ENCODE assay signal across 11 cellular contexts in the genomic region with DNA sequence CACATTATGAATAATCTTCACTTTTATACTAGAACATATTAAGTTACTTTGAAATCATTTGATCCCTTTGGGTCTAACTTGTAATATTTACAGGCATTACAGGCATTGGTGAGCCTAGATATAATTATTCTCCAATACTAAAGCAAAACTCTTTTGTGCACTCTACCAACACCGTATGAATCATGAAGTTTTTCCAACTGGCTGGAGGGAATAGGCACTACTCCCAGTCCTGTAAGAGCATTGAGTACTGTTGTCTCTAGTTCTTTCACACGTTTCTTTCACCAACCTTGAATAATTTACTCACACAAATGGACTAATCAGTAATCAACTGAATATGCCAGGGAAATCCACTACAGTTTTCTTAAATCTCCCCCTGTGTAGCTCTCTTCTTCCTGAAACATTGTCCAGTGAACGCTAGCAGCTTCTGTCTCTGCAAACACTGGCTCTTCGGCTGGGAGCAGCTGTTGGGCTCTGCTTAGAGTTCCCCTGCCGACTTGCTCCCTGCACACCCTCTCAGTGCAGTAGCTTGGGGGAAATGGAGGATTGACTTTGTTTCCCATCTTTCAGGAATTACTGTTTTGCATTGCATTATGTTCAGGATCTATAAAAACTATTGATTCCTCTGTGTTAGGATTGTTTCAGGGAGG.
DNase-seq lines count a peak whose midpoint lies in the region; ATAC-seq and TF ChIP-seq lines count a peak whose summit lies in the region.
"Had no signal": no experiment of that assay in that cellular context is flagged by ENCODE, and none has a peak within 500 bp of the region (broad histone marks: within the 10 kb centered on the region; RNA-seq: fewer than 3 reads in every experiment).

No MANE protein-coding gene starts in this region.

- 70% methylated on average over 4 of the region's 5 CpGs for WGBS in mesenchymal stem cell
- WGBS in upper lobe of left lung, 2 donors: 46 to 47% methylated on average over 5 of the region's 5 CpGs

- H3K14ac ChIP-seq in mesenchymal stem cell (ENCODE audit: low read length in 2 of 2): no peak overlapping the region

- H4K8ac ChIP-seq in mesenchymal stem cell (ENCODE audit: low read length): no peak overlapping the region

- ATAC-seq in foreskin keratinocyte: no peak
- no peak for ATAC-seq in upper lobe of left lung (ENCODE audit: low FRiP score in 2 of 2)

- no peak overlapping the region for H2BK5ac ChIP-seq in mesenchymal stem cell (ENCODE audit: low read depth, low read length, poor library complexity, severe bottlenecking)

- H3K9ac ChIP-seq in mesenchymal stem cell (ENCODE audit: low read length): no peak overlapping the region

- TF ChIP-seq POLR2A in upper lobe of left lung (IDR thresholded peaks at IDR 0.05): no peak

- H3K4me1 ChIP-seq in mesenchymal stem cell (ENCODE audit: control insufficient read depth, insufficient read depth, low read depth, low read length): no peaks in the 10 kb centered on the region
- peaks cover 11% of the 10 kb centered on the region for H3K4me1 ChIP-seq in foreskin keratinocyte
- H3K4me1 ChIP-seq in upper lobe of left lung: no peaks in the 10 kb centered on the region

- TF ChIP-seq EP300 in upper lobe of left lung (IDR thresholded peaks at IDR 0.05): no peak

- H2BK12ac ChIP-seq in mesenchymal stem cell (ENCODE audit: low read length in 2 of 2): no peak overlapping the region

- no peak overlapping the region for H2BK15ac ChIP-seq in mesenchymal stem cell (ENCODE audit: low read depth, poor library complexity, severe bottlenecking)

- no peak overlapping the region for H3K18ac ChIP-seq in mesenchymal stem cell (ENCODE audit: low read depth in 1 of 2, low read length in 2 of 2)

- H2AFZ ChIP-seq in mesenchymal stem cell (ENCODE audit: low read depth, low read length): peak overlapping the region; percentile 76

- H3K4me3 ChIP-seq in coronary artery (peak overlapping the region; percentile 23), mesenchymal stem cell (ENCODE audit: insufficient read depth in 1 of 2, low read depth in 1 of 2, low read length in 2 of 2) (no peak overlapping the region), upper lobe of left lung (no peak overlapping the region), H7 (ENCODE audit: insufficient read depth, low read depth, low read length) (no peak overlapping the region)

- no peaks in the 10 kb centered on the region for H3K79me1 ChIP-seq in mesenchymal stem cell (replicated peaks; ENCODE audit: low read length, poor library complexity, severe bottlenecking)

- H3K36me3 ChIP-seq in mesenchymal stem cell (ENCODE audit: control insufficient read depth in 1 of 2, insufficient read depth in 2 of 2, low read depth in 1 of 2, low read length in 2 of 2): no peaks in the 10 kb centered on the region
- H3K36me3 ChIP-seq in upper lobe of left lung: no peaks in the 10 kb centered on the region
- no peaks in the 10 kb centered on the region for H3K36me3 ChIP-seq in H7 (replicated peaks; ENCODE audit: control insufficient read depth, insufficient read depth, low read length)

- no peak overlapping the region for H3K23ac ChIP-seq in mesenchymal stem cell (ENCODE audit: low read length in 2 of 2)

- no peak overlapping the region for H2AK5ac ChIP-seq in mesenchymal stem cell (ENCODE audit: low read length, severe bottlenecking)

- no peak for TF ChIP-seq CTCF in coronary artery (IDR thresholded peaks at IDR 0.05)
- TF ChIP-seq CTCF in foreskin keratinocyte (conservative IDR thresholded peaks at IDR 0.05): no peak
- TF ChIP-seq CTCF in upper lobe of left lung (IDR thresholded peaks at IDR 0.05): no peak

- H3K4ac ChIP-seq in mesenchymal stem cell (ENCODE audit: low read depth in 1 of 2, low read length in 2 of 2): no peak overlapping the region

- H3K27me3 ChIP-seq in mesenchymal stem cell (ENCODE audit: control insufficient read depth in 1 of 2, insufficient read depth in 1 of 2, low read length in 2 of 2): no peaks in the 10 kb centered on the region
- no peaks in the 10 kb centered on the region for H3K27me3 ChIP-seq in foreskin keratinocyte
- no peaks in the 10 kb centered on the region for H3K27me3 ChIP-seq in upper lobe of left lung
- no peaks in the 10 kb centered on the region for H3K27me3 ChIP-seq in H7 (ENCODE audit: control insufficient read depth, insufficient read depth, low read length)

- H3K9me3 ChIP-seq in mesenchymal stem cell (ENCODE audit: control insufficient read depth, low read length) (no peaks in the 10 kb centered on the region), upper lobe of left lung (no peaks in the 10 kb centered on the region)

- DNase-seq in Ammon's horn (ENCODE audit: low spot score): peak; percentile 7
- peak; percentile 47 for DNase-seq in M059J (ENCODE audit: low read depth)
- DNase-seq in coronary artery (ENCODE audit: low spot score): no peak
- DNase-seq in mesenchymal stem cell: no peak
- no peak for DNase-seq in foreskin keratinocyte
- DNase-seq in activated gamma-delta T cell (lab: John Stamatoyannopoulos, UW): no peak
- no peak for DNase-seq in upper lobe of left lung
- DNase-seq in H7: no peak
- DNase-seq: NCI-H187 treated with DMSO at 0.1 percent for 48 hours; posterior cingulate gyrus; stimulated activated CD4-positive, alpha-beta T cell treated with anti-CD3 and anti-CD28 coated beads, Interleukin-4, amount 100 ng/mL, for 4 hours had no signal

- H3K27ac ChIP-seq in coronary artery (no peak overlapping the region), mesenchymal stem cell (ENCODE audit: low read length, poor library complexity, severe bottlenecking) (no peak overlapping the region), foreskin keratinocyte (no peak overlapping the region), upper lobe of left lung (no peak overlapping the region)

- no peak overlapping the region for H4K91ac ChIP-seq in mesenchymal stem cell (ENCODE audit: low read length)

- no peak overlapping the region for H2BK120ac ChIP-seq in mesenchymal stem cell (ENCODE audit: low read depth, low read length)

- H3K4me2 ChIP-seq in mesenchymal stem cell (ENCODE audit: low read length, poor library complexity, severe bottlenecking): no peak overlapping the region

Comparison
In these comparisons a context has a peak if more than half of its experiments do, and no peak if none do; other contexts are left out.
1. DNase-seq: peak in Ammon's horn (single experiment) and M059J (single experiment); none in coronary artery (single experiment), mesenchymal stem cell (single experiment), foreskin keratinocyte (0 of 2), activated gamma-delta T cell (single experiment), upper lobe of left lung (0 of 2) and H7 (single experiment).